Comparison of ENCODE assay signal across 10 cellular contexts in genomic region chr2:120313695-120314615, GRCh38. TPM values are rescaled to one million over a fixed set of nuclear protein-coding genes. Genes with fewer than 3 reads are reported as not detected.
DNase-seq lines count a peak whose midpoint lies in the region; ATAC-seq and TF ChIP-seq lines count a peak whose summit lies in the region.
"Had no signal": no experiment of that assay in that cellular context is flagged by ENCODE, and none has a peak within 500 bp of the region (broad histone marks: within the 10 kb centered on the region; RNA-seq: fewer than 3 reads in every experiment).

No MANE protein-coding gene starts in this region.

- no peak for ATAC-seq in HG02642 (IDR thresholded peaks at IDR 0.05; ENCODE audit: poor library complexity, unreplicated experiment)
- ATAC-seq in GM21825 (IDR thresholded peaks at IDR 0.05; ENCODE audit: unreplicated experiment) = no peak

- H3K4me1 ChIP-seq in stomach = peaks cover 14 to 27% (median 19%) of the 10 kb centered on the region in 4 donors

- H3K9me3 ChIP-seq in stomach = no peaks in the 10 kb centered on the region

- H3K27me3 Mint-ChIP-seq in activated naive CD8-positive, alpha-beta T cell treated with anti-CD3 and anti-CD28 coated beads for 36 hours = peaks cover 3% of the 10 kb centered on the region
- peaks cover 2 to 5% (median 4%) of the 10 kb centered on the region in 3 donors for H3K27me3 Mint-ChIP-seq in immature natural killer cell (ENCODE audit: low read depth in 3 of 3)

- H3K36me3 ChIP-seq in stomach = no peaks in the 10 kb centered on the region

- no peak for TF ChIP-seq EP300 in stomach (IDR thresholded peaks at IDR 0.05)

- no peaks in the 10 kb centered on the region for H3K27me3 ChIP-seq in stomach

- H3K9me3 Mint-ChIP-seq in activated naive CD8-positive, alpha-beta T cell treated with anti-CD3 and anti-CD28 coated beads for 36 hours = no peaks in the 10 kb centered on the region
- H3K9me3 Mint-ChIP-seq in immature natural killer cell = peaks cover 0 to 2% (median 0%) of the 10 kb centered on the region in 6 donors

- no peaks in the 10 kb centered on the region for H3K36me3 Mint-ChIP-seq in activated naive CD8-positive, alpha-beta T cell treated with anti-CD3 and anti-CD28 coated beads for 36 hours
- no peaks in the 10 kb centered on the region for H3K36me3 Mint-ChIP-seq in immature natural killer cell

- H3K27ac Mint-ChIP-seq in activated naive CD8-positive, alpha-beta T cell treated with anti-CD3 and anti-CD28 coated beads for 36 hours = no peak overlapping the region
- no peak overlapping the region for H3K27ac Mint-ChIP-seq in immature natural killer cell

- H3K4me1 Mint-ChIP-seq in activated naive CD8-positive, alpha-beta T cell treated with anti-CD3 and anti-CD28 coated beads for 36 hours = peaks cover 30% of the 10 kb centered on the region
- H3K4me1 Mint-ChIP-seq in immature natural killer cell = peaks cover 10 to 12% of the 10 kb centered on the region in 2 donors

- intact Hi-C loops in stomach (cut with DNase I; ENCODE audit: low total_unique reads) = loop anchor here (10.0 kb wide), 1 partner anchor 79 kb away; no protein-coding TSS in a partner anchor

- H3K4me3 ChIP-seq in stomach = peak overlapping the region; percentile 39 to 50 (median 45)

- no peak for TF ChIP-seq POLR2A in stomach (IDR thresholded peaks at IDR 0.05)

- H3K4me3 Mint-ChIP-seq in activated naive CD8-positive, alpha-beta T cell treated with anti-CD3 and anti-CD28 coated beads for 36 hours = peak overlapping the region; percentile 68
- peak overlapping the region; percentile 41 to 86 (median 85) for H3K4me3 Mint-ChIP-seq in immature natural killer cell

- no peak for TF ChIP-seq CTCF in stomach (IDR thresholded peaks at IDR 0.05)

- DNase-seq in NCI-H82 (lab: John Stamatoyannopoulos, UW) (peak; percentile 38), NCI-H82 treated with DMSO at 0.1 percent for 48 hours (lab: John Stamatoyannopoulos, UW; ENCODE audit: unreplicated experiment) (no peak), immature natural killer cell (no peak), stomach (no peak), SKM-1 treated with dmso at 0.1 percent for 144 hours (lab: John Stamatoyannopoulos, UW; ENCODE audit: unreplicated experiment) (no peak)
- no peak for DNase-seq in activated naive CD8-positive, alpha-beta T cell treated with anti-CD3 and anti-CD28 coated beads for 36 hours
- DNase-seq: SIG-M5 had no signal

- H3K27ac ChIP-seq in stomach = peak overlapping the region in 4 of 5 donors; percentile 20 to 63 (median 54)
- H3K27ac ChIP-seq: epithelial cell of prostate had no signal

- WGBS in stomach, 5 donors = 48 to 87% (median 53%) methylated on average over 18 to 39 of the region's 39 CpGs

RNA-seq across cellular contexts. Expression of gene INHBB, which starts 32.0 kb away (rescaled TPM):
- total RNA-seq in activated naive CD8-positive, alpha-beta T cell treated with anti-CD3 and anti-CD28 coated beads for 36 hours = not detected
- not detected for polyA plus RNA-seq in immature natural killer cell
- 1 to 10 TPM in 2 of 5 donors, under 1 TPM in 2, not detected in 1; 0.37 to 7.2 (median 1.5) TPM for total RNA-seq in stomach
- polyA plus RNA-seq in stomach = 1 to 10 TPM in 1 of 3 donors, under 1 TPM in 2; 0.37 to 1.9 (median 0.61) TPM
